17 cellular contexts compared by ENCODE assay signal in the genomic region with DNA sequence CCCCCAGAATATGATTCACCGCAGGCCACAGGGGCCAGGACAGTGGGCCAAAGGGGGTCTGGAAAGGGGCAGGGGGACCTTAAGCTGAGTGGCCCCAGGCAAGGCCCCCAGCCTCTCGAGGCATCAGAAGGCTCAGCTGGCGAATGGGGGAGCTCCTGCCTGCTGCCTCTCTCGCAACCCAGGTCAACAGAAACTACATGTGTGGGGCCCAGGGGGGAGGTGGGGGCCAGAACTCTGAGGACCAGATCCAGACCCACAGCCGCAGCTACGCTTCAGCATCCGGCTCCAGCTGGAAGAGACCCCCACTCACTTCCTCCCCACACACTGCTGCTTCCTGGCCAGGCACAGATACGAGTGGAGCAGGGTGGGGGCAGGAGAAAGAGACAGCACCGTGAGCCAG. TPM values are rescaled to one million over a fixed set of nuclear protein-coding genes. Genes with fewer than 3 reads are reported as not detected.
A peak's percentile ranks its signal among the peaks of the same experiment; 100 is the strongest.
DNase-seq lines count a peak whose midpoint lies in the region; FAIRE-seq and TF ChIP-seq lines count a peak whose summit lies in the region.
"Had no signal": no experiment of that assay in that cellular context is flagged by ENCODE, and none has a peak within 500 bp of the region (broad histone marks: within the 10 kb centered on the region; RNA-seq: fewer than 3 reads in every experiment).

No MANE protein-coding gene starts in this region.

- in situ Hi-C loops in KBM-7 (cut with MboI; ENCODE audit: low pct_unique_long_range_greater_than_20kb, low sequenced_read_pairs): no loop called here

- peak overlapping the region; percentile 90 for H3K4me2 ChIP-seq in astrocyte (ENCODE audit: low read length)

- H2AFZ ChIP-seq in astrocyte (ENCODE audit: low read depth, low read length): no peak overlapping the region

- peak overlapping the region; percentile 88 for H3K27ac Mint-ChIP-seq in astrocyte (ENCODE audit: unreplicated experiment)
- H3K27ac Mint-ChIP-seq: activated naive CD8-positive, alpha-beta T cell; CD4-positive, alpha-beta T cell had no signal

- no peak for TF ChIP-seq POLR2A in stomach (IDR thresholded peaks at IDR 0.05)
- TF ChIP-seq POLR2A in Peyer's patch (IDR thresholded peaks at IDR 0.05): no peak

- no peak overlapping the region for H3K4me3 ChIP-seq in astrocyte (ENCODE audit: insufficient read depth, low read depth, low read length)
- H3K4me3 ChIP-seq in kidney (ENCODE audit: low read length in 2 of 2): no peak overlapping the region
- no peak overlapping the region for H3K4me3 ChIP-seq in stomach
- H3K4me3 ChIP-seq in Peyer's patch: no peak overlapping the region
- H3K4me3 ChIP-seq: colonic mucosa had no signal

- peak overlapping the region; percentile 98 for H3K27ac ChIP-seq in astrocyte (ENCODE audit: low read depth, low read length)
- no peak overlapping the region for H3K27ac ChIP-seq in kidney (ENCODE audit: low read depth in 2 of 2, low read length in 2 of 2)
- H3K27ac ChIP-seq in stomach: peak overlapping the region in 4 of 5 donors; percentile 92 to 97 (median 94)
- H3K27ac ChIP-seq in Peyer's patch: peak overlapping the region in 2 of 4 donors; percentile 97

- H3K27me3 ChIP-seq in astrocyte (ENCODE audit: insufficient read depth, low read length): no peaks in the 10 kb centered on the region
- H3K27me3 ChIP-seq in stomach: no peaks in the 10 kb centered on the region
- H3K27me3 ChIP-seq in Peyer's patch: no peaks in the 10 kb centered on the region
- H3K27me3 ChIP-seq: colonic mucosa had no signal

- no peaks in the 10 kb centered on the region for H3K9me3 Mint-ChIP-seq in astrocyte (ENCODE audit: unreplicated experiment)
- H3K9me3 Mint-ChIP-seq: CD4-positive, alpha-beta T cell; neural crest cell had no signal

- H3K9me3 ChIP-seq in astrocyte (ENCODE audit: insufficient read depth, low read depth, low read length) (no peaks in the 10 kb centered on the region), kidney (ENCODE audit: control insufficient read depth in 1 of 2, low read length in 2 of 2) (no peaks in the 10 kb centered on the region), stomach (no peaks in the 10 kb centered on the region), Peyer's patch (no peaks in the 10 kb centered on the region)
- H3K9me3 ChIP-seq: colonic mucosa had no signal

- WGBS in stomach, 5 donors: 45 to 71% (median 65%) methylated on average over 4 to 9 of the region's 9 CpGs

- peaks cover 6% of the 10 kb centered on the region for H3K36me3 Mint-ChIP-seq in astrocyte (ENCODE audit: low read depth, unreplicated experiment)

- FAIRE-seq in astrocyte (lab: Jason Lieb, UNC) (no peak), kidney (lab: Jason Lieb, UNC) (no peak), urothelium cell line (lab: Jason Lieb, UNC) (no peak)
- FAIRE-seq: G401.6, GM18507, HTR-8/SVneo had no signal

- DNase-seq in KBM-7 (peak; percentile 70), astrocyte (ENCODE audit: low read depth) (no peak), kidney (peak; percentile 66), stomach (no peak), NK-92 (lab: John Stamatoyannopoulos, UW; ENCODE audit: unreplicated experiment) (no peak), Peyer's patch (no peak), urothelium cell line (ENCODE audit: low spot score) (no peak), NOMO-1 treated with dmso at 0.1 percent for 144 hours (lab: John Stamatoyannopoulos, UW; ENCODE audit: unreplicated experiment) (no peak)
- DNase-seq: CD4-positive, alpha-beta T cell; NCI-H1048; stimulated activated CD4-positive, alpha-beta T cell treated with anti-CD3 and anti-CD28 coated beads, Interleukin-15, amount 100 ng/mL, for 24 hours had no signal

- H3K9ac ChIP-seq in astrocyte (ENCODE audit: low read length): peak overlapping the region; percentile 94
- peak overlapping the region in 1 of 2 donors; percentile 12 for H3K9ac ChIP-seq in kidney (ENCODE audit: low read length in 2 of 2)

- H3K4me1 ChIP-seq in astrocyte (ENCODE audit: insufficient read depth, low read length): peaks cover 77% of the 10 kb centered on the region
- peaks cover 33 to 38% of the 10 kb centered on the region in 2 donors for H3K4me1 ChIP-seq in kidney (ENCODE audit: control insufficient read depth in 1 of 2, insufficient read depth in 1 of 2, low read depth in 1 of 2, low read length in 2 of 2)
- H3K4me1 ChIP-seq in stomach: peaks cover 52 to 94% (median 70%) of the 10 kb centered on the region in 4 donors
- H3K4me1 ChIP-seq in Peyer's patch: peaks cover 0 to 56% (median 13%) of the 10 kb centered on the region in 4 donors

- H3K27me3 Mint-ChIP-seq in astrocyte (ENCODE audit: low read depth, unreplicated experiment): no peaks in the 10 kb centered on the region
- H3K27me3 Mint-ChIP-seq: activated naive CD8-positive, alpha-beta T cell; CD4-positive, alpha-beta T cell had no signal

- H4K20me1 ChIP-seq in astrocyte (ENCODE audit: insufficient read depth, low read length): peaks cover 84% of the 10 kb centered on the region

- intact Hi-C loops in kidney (cut with DNase I): no loop called here
- intact Hi-C loops in stomach (cut with DNase I; ENCODE audit: low total_unique reads): no loop called here

- no peak for TF ChIP-seq CTCF in astrocyte (IDR thresholded peaks at IDR 0.05; ENCODE audit: insufficient read depth, low read depth, low read length)
- TF ChIP-seq CTCF in kidney (IDR thresholded peaks at IDR 0.05; ENCODE audit: borderline replicate concordance, extremely low read depth, insufficient read depth): no peak
- no peak for TF ChIP-seq CTCF in stomach (IDR thresholded peaks at IDR 0.05)
- TF ChIP-seq CTCF in Peyer's patch (IDR thresholded peaks at IDR 0.05): no peak

- no peak overlapping the region for H3K4me3 Mint-ChIP-seq in astrocyte (ENCODE audit: unreplicated experiment)
- H3K4me3 Mint-ChIP-seq: activated naive CD8-positive, alpha-beta T cell; CD4-positive, alpha-beta T cell had no signal

- no peak for TF ChIP-seq EP300 in stomach (IDR thresholded peaks at IDR 0.05)

- peaks cover 74% of the 10 kb centered on the region for H3K79me2 ChIP-seq in astrocyte (ENCODE audit: insufficient read depth, low read length)

- H3K4me1 Mint-ChIP-seq in astrocyte (ENCODE audit: low read depth, unreplicated experiment): peaks cover 53% of the 10 kb centered on the region

- H3K36me3 ChIP-seq in astrocyte (ENCODE audit: insufficient read depth, low read length) (no peaks in the 10 kb centered on the region), kidney (ENCODE audit: control insufficient read depth in 1 of 2, insufficient read depth in 2 of 2, low read length in 2 of 2) (no peaks in the 10 kb centered on the region), stomach (peaks cover 0 to 15% (median 4%) of the 10 kb centered on the region in 4 donors), Peyer's patch (no peaks in the 10 kb centered on the region)
- H3K36me3 ChIP-seq: colonic mucosa had no signal

RNA-seq across cellular contexts. Expression of gene NCOR2, which starts 46.5 kb away (rescaled TPM):
- total RNA-seq in astrocyte (425 and 489 TPM in 2 replicates), kidney (205 TPM), stomach (100 to 1,000 TPM in 4 of 5 donors, 10 to 100 TPM in 1; 61.7 to 292 (median 116) TPM), Peyer's patch (100 to 1,000 TPM; 105 to 330 (median 148) TPM)
- polyA plus RNA-seq in kidney (ENCODE audit: insufficient read depth, low read depth, low replicate concordance) (18.7 TPM), stomach (10 to 100 TPM; 27.2 to 49.6 (median 37.7) TPM)

Comparison
In these comparisons a context has a peak if more than half of its experiments do, and no peak if none do; other contexts are left out.
1. DNase-seq: peak in KBM-7 (single experiment) and kidney (single experiment); none in astrocyte (single experiment), stomach (single experiment), NK-92 (single experiment), Peyer's patch (0 of 3), urothelium cell line (single experiment) and NOMO-1 treated with dmso at 0.1 percent for 144 hours (single experiment).
2. H3K27ac ChIP-seq: peak in astrocyte (single experiment) and stomach (4 of 5); none in kidney (0 of 2).